1 cellular context compared by ENCODE assay signal in the genomic region with DNA sequence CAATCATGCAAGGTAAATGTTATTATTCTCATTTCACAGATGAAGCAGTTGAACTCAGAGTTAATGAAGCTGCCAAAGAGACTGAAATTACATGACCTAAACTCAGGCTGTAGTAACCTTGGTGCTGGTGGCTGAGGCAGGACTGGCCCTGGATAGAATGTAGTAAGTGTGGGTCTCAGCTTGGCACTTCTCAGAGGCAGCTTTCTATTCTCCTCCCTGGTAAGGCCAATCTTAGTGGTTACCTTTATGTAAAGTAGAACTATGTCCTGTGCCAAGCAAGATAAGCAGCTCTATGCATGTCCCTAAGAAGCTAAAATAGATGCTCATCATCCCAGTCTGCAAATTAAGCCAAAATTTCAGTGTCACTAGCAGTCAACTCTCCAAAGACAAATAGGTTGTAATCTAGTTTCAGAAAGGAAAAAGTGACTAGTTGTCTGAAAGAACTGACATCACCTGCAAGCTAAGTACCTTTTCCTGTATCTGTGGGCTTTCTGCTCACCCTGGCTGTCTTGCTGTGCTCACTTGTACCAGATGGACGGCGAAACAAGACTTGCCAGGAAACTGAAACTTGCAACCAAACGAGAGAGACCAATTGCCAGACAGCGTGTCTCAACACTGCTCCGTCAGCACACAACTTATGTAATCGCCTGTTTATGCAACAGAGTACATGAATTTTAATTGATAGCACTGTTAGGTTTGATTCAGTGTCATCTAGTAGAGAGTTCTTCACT.
TF ChIP-seq lines count a peak whose summit lies in the region.

No MANE protein-coding gene starts in this region.

TF ChIP-seq in GM23338, 12 proteins besides CTCF, POLR2A, EP300 and RAD21 (continued from another document):
- TF ChIP-seq, protein P1, sequence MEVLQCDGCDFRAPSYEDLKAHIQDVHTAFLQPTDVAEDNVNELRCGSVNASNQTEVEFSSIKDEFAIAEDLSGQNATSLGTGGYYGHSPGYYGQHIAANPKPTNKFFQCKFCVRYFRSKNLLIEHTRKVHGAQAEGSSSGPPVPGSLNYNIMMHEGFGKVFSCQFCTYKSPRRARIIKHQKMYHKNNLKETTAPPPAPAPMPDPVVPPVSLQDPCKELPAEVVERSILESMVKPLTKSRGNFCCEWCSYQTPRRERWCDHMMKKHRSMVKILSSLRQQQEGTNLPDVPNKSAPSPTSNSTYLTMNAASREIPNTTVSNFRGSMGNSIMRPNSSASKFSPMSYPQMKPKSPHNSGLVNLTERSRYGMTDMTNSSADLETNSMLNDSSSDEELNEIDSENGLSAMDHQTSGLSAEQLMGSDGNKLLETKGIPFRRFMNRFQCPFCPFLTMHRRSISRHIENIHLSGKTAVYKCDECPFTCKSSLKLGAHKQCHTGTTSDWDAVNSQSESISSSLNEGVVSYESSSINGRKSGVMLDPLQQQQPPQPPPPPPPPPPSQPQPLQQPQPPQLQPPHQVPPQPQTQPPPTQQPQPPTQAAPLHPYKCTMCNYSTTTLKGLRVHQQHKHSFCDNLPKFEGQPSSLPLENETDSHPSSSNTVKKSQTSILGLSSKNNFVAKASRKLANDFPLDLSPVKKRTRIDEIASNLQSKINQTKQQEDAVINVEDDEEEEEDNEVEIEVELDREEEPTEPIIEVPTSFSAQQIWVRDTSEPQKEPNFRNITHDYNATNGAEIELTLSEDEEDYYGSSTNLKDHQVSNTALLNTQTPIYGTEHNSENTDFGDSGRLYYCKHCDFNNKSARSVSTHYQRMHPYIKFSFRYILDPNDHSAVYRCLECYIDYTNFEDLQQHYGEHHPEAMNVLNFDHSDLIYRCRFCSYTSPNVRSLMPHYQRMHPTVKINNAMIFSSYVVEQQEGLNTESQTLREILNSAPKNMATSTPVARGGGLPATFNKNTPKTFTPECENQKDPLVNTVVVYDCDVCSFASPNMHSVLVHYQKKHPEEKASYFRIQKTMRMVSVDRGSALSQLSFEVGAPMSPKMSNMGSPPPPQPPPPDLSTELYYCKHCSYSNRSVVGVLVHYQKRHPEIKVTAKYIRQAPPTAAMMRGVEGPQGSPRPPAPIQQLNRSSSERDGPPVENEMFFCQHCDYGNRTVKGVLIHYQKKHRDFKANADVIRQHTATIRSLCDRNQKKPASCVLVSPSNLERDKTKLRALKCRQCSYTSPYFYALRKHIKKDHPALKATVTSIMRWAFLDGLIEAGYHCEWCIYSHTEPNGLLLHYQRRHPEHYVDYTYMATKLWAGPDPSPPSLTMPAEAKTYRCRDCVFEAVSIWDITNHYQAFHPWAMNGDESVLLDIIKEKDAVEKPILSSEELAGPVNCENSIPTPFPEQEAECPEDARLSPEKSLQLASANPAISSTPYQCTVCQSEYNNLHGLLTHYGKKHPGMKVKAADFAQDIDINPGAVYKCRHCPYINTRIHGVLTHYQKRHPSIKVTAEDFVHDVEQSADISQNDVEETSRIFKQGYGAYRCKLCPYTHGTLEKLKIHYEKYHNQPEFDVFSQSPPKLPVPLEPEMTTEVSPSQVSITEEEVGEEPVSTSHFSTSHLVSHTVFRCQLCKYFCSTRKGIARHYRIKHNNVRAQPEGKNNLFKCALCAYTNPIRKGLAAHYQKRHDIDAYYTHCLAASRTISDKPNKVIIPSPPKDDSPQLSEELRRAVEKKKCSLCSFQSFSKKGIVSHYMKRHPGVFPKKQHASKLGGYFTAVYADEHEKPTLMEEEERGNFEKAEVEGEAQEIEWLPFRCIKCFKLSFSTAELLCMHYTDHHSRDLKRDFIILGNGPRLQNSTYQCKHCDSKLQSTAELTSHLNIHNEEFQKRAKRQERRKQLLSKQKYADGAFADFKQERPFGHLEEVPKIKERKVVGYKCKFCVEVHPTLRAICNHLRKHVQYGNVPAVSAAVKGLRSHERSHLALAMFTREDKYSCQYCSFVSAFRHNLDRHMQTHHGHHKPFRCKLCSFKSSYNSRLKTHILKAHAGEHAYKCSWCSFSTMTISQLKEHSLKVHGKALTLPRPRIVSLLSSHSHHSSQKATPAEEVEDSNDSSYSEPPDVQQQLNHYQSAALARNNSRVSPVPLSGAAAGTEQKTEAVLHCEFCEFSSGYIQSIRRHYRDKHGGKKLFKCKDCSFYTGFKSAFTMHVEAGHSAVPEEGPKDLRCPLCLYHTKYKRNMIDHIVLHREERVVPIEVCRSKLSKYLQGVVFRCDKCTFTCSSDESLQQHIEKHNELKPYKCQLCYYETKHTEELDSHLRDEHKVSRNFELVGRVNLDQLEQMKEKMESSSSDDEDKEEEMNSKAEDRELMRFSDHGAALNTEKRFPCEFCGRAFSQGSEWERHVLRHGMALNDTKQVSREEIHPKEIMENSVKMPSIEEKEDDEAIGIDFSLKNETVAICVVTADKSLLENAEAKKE (CRISPR knock-in tag; IDR thresholded peaks at IDR 0.05): no peak
- TF ChIP-seq CREB1 (CRISPR knock-in tag; IDR thresholded peaks at IDR 0.05; ENCODE audit: low read depth): no peak
- TF ChIP-seq STAT1 (IDR thresholded peaks at IDR 0.05; ENCODE audit: unreplicated experiment): no peak
